In the genomic region with DNA sequence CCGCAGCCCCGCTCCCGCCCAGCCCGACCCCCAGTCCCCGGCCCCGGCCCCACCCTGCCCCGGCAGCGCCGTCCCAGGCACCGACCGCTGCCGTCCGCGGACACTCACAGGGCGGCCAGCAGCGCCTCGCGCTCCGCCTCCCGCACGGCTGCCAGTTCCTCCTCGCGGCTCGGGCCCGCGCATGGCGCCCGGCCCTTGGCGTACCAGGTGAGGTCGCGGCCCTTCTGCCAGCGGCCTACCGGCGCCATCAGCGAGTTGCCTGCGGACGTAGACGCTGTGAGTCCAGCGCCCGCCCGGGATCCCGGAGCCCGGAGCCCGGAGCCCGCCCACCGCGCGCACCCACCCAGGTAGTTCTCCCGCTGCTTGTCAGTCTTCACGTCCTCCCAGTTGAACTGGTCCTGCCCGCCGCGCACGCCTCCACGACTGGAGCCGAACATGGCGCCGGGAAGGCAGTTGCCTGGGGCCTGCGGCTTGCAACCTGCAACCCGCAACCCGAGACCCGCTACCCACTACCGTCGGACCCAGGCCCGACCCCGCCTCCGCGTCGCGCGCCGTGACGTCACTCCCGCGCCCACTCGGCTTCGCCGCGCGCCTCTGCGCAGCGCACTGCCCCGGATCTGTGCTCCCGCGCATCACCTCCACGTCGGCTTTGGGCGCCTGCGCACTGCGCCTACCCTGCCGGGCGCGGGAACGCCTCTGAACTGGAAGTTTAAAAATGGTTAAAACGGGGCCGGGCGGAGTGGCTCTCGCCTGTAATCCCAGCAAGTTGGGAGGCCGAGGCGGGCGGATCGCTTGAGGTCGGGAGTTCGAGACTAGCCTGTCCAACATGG, we compare ENCODE assay signal across 7 cellular contexts. TPM values are rescaled to one million over a fixed set of nuclear protein-coding genes. Genes with fewer than 3 reads are reported as not detected.
DNase-seq lines count a peak whose midpoint lies in the region; ATAC-seq, FAIRE-seq and TF ChIP-seq lines count a peak whose summit lies in the region.

Gene C1orf35 (minus strand): TSS at position 535 of the 830 bp plus-strand sequence. CDS start 98 bp downstream, at position 437.

- peak within 1 kb of the TSS; percentile 85 for H3K27ac Mint-ChIP-seq in astrocyte (ENCODE audit: unreplicated experiment)

- no peaks in the 10 kb centered on the region for H3K9me3 Mint-ChIP-seq in astrocyte (ENCODE audit: unreplicated experiment)

- TF ChIP-seq CTCF in astrocyte (IDR thresholded peaks at IDR 0.05; ENCODE audit: insufficient read depth, low read depth, low read length), result no peak

- peaks cover 8% of the 10 kb centered on the region for H3K4me1 Mint-ChIP-seq in astrocyte (ENCODE audit: low read depth, unreplicated experiment)

- peak within 1 kb of the TSS; percentile 70 for H3K27ac ChIP-seq in astrocyte (ENCODE audit: low read depth, low read length)

- peak within 1 kb of the TSS; percentile 93 for H2AFZ ChIP-seq in astrocyte (ENCODE audit: low read depth, low read length)

- H3K4me3 ChIP-seq in astrocyte (ENCODE audit: insufficient read depth, low read depth, low read length), result peak within 1 kb of the TSS; percentile 81

- no peaks in the 10 kb centered on the region for H3K9me3 ChIP-seq in astrocyte (ENCODE audit: insufficient read depth, low read depth, low read length)

- H3K36me3 ChIP-seq in astrocyte (ENCODE audit: insufficient read depth, low read length), result peaks cover 12% of the 10 kb centered on the region

- H3K9ac ChIP-seq in astrocyte (ENCODE audit: low read length), result peak within 1 kb of the TSS; percentile 84

- H3K27me3 Mint-ChIP-seq in astrocyte (ENCODE audit: low read depth, unreplicated experiment), result no peaks in the 10 kb centered on the region

- peak; percentile 61 for ATAC-seq in GM18517 (IDR thresholded peaks at IDR 0.05; ENCODE audit: unreplicated experiment)
- peak; percentile 61 for ATAC-seq in HG03039 (IDR thresholded peaks at IDR 0.05; ENCODE audit: unreplicated experiment)

- peaks cover 40% of the 10 kb centered on the region for H4K20me1 ChIP-seq in astrocyte (ENCODE audit: insufficient read depth, low read length)

- H3K79me2 ChIP-seq in astrocyte (ENCODE audit: insufficient read depth, low read length), result peaks cover 65% of the 10 kb centered on the region

- H3K4me3 Mint-ChIP-seq in astrocyte (ENCODE audit: unreplicated experiment), result peak within 1 kb of the TSS; percentile 91

- H3K4me2 ChIP-seq in astrocyte (ENCODE audit: low read length), result peak within 1 kb of the TSS; percentile 90

- peaks cover 8% of the 10 kb centered on the region for H3K36me3 Mint-ChIP-seq in astrocyte (ENCODE audit: low read depth, unreplicated experiment)

- H3K27me3 ChIP-seq in astrocyte (ENCODE audit: insufficient read depth, low read length), result no peaks in the 10 kb centered on the region

- no peak for FAIRE-seq in astrocyte (lab: Jason Lieb, UNC)

- DNase-seq in NCI-H2081 (lab: John Stamatoyannopoulos, UW) (peak; percentile 94 to 96), T-helper 9 cell (peak; percentile 94), astrocyte (ENCODE audit: low read depth) (peak; percentile 75), hepatic stellate cell (ENCODE audit: low spot score) (peak; percentile 99), renal cortical epithelial cell (ENCODE audit: low read depth) (peak; percentile 74)

- peaks cover 4% of the 10 kb centered on the region for H3K4me1 ChIP-seq in astrocyte (ENCODE audit: insufficient read depth, low read length)

RNA-seq across cellular contexts. Expression of gene C1orf35, which starts in this region (rescaled TPM):
- total RNA-seq in astrocyte, result 19.8 and 21.8 TPM in 2 replicates
- 7.1 and 13.0 TPM in 2 replicates for total RNA-seq in renal cortical epithelial cell

Comparison
In these comparisons a context has a peak if more than half of its experiments do, and no peak if none do; other contexts are left out.
1. Peak in every context shown above with its lines: DNase-seq, ATAC-seq, H3K4me3 ChIP-seq and H3K27ac ChIP-seq.